Comparison of ENCODE assay signal across 8 cellular contexts in the genomic region with DNA sequence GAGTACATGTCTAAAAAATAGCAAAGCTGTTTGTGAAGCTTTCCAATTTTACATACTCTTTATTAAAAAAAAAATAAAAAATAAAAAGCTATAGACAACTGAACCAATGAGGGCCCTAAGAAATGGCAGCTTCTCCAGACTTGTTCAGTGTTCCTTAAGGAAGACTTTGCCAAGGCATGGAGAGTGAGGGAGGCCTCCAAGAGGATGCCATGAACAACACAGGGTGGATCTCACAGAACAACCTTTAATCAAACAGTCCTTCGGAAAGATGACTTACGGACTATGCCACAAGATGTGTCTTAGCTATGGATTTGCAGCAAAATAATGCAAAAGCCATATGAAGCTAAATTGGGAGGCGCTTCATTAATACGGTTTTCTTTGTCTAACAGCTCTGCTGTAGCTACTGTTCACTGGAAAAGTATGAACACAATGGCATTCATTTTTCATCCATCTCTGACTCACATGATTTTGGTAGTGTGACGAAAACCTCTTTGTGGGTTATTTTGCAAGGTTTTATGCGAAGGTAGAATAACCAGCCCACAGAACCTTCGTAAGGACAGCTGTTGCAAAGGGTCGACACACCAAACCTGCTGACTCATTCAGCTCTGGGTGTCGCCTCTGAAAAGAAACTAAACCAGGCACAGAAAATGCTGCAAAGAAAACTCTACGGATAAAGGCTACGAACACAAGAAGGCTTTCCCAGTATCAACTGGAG. TPM values are rescaled to one million over a fixed set of nuclear protein-coding genes. Genes with fewer than 3 reads are reported as not detected.
DNase-seq lines count a peak whose midpoint lies in the region; ATAC-seq, FAIRE-seq and TF ChIP-seq lines count a peak whose summit lies in the region.

No MANE protein-coding gene starts in this region.

- H3K9me3 ChIP-seq in A549: no peaks in the 10 kb centered on the region

- H3K4me3 ChIP-seq in A549: no peak overlapping the region

- CTCF ChIA-PET in A549 (lab: Yijun Ruan, JAX): interaction anchor here (1.4 kb wide), 1 partner anchor 28 kb away, joined by 3 read pairs; no protein-coding TSS in a partner anchor

- H3K27ac Mint-ChIP-seq in stimulated activated naive CD8-positive, alpha-beta T cell treated with anti-CD3 and anti-CD28 coated beads, Interleukin-15, amount 100 ng/mL, for 72 hours: no peak overlapping the region

- no peak for TF ChIP-seq EP300 in A549 (IDR thresholded peaks at IDR 0.05)

- no peak for TF ChIP-seq CTCF in A549 (IDR thresholded peaks at IDR 0.05)

- ATAC-seq in A549 (no peak), GM21423 (IDR thresholded peaks at IDR 0.05; ENCODE audit: unreplicated experiment) (peak; percentile 86), HG03469 (IDR thresholded peaks at IDR 0.05; ENCODE audit: unreplicated experiment) (no peak)
- peak; percentile 56 for ATAC-seq in stimulated activated naive CD8-positive, alpha-beta T cell treated with anti-CD3 and anti-CD28 coated beads, Interleukin-15, amount 100 ng/mL, for 72 hours

- no peak for TF ChIP-seq POLR2A in A549 (IDR thresholded peaks at IDR 0.05; ENCODE audit: low read length)

- 75% methylated on average over 11 of the region's 11 CpGs for WGBS in A549 (ENCODE audit: missing lambda C conversion rate)

- FAIRE-seq in A549 (lab: Jason Lieb, UNC): no peak

- no peaks in the 10 kb centered on the region for H3K4me1 Mint-ChIP-seq in stimulated activated naive CD8-positive, alpha-beta T cell treated with anti-CD3 and anti-CD28 coated beads, Interleukin-15, amount 100 ng/mL, for 72 hours

- peaks cover 8% of the 10 kb centered on the region; the same call in 1 of the 3 replicates for H3K4me1 ChIP-seq in A549

- H3K4me3 Mint-ChIP-seq in stimulated activated naive CD8-positive, alpha-beta T cell treated with anti-CD3 and anti-CD28 coated beads, Interleukin-15, amount 100 ng/mL, for 72 hours: no peak overlapping the region

- no peaks in the 10 kb centered on the region for H3K9me3 Mint-ChIP-seq in stimulated activated naive CD8-positive, alpha-beta T cell treated with anti-CD3 and anti-CD28 coated beads, Interleukin-15, amount 100 ng/mL, for 72 hours

- H3K27me3 Mint-ChIP-seq in stimulated activated naive CD8-positive, alpha-beta T cell treated with anti-CD3 and anti-CD28 coated beads, Interleukin-15, amount 100 ng/mL, for 72 hours: peaks cover 2% of the 10 kb centered on the region

- peak overlapping the region; percentile 60 for H3K4me2 ChIP-seq in A549

- DNase-seq in A549 (ENCODE audit: low read depth in 1 of 2, low spot score in 1 of 2) (peak in 1 of 2 experiments; percentile 25), MV-4-11 (lab: John Stamatoyannopoulos, UW) (peak; percentile 62), fibroblast of gingiva (ENCODE audit: low read depth) (peak; percentile 57), hepatic stellate cell (ENCODE audit: low spot score) (no peak), HuH-7 (ENCODE audit: low spot score) (no peak)
- DNase-seq in stimulated activated naive CD8-positive, alpha-beta T cell treated with anti-CD3 and anti-CD28 coated beads, Interleukin-15, amount 100 ng/mL, for 72 hours: no peak

- peak overlapping the region; percentile 53 to 67; a peak in 5 of 6 replicates for H3K27ac ChIP-seq in A549

- no peak for TF ChIP-seq RAD21 in A549 (conservative IDR thresholded peaks at IDR 0.05 in 1 of 2, IDR thresholded peaks at IDR 0.05 in 1 of 2)

- POLR2A ChIA-PET in A549 (lab: Yijun Ruan, JAX): no interaction called here

TF ChIP-seq in A549, 52 proteins besides CTCF, POLR2A, EP300 and RAD21:
- no peak for TF ChIP-seq HOXA7 (CRISPR knock-in tag; IDR thresholded peaks at IDR 0.05)
- no peak for TF ChIP-seq KDM1A (IDR thresholded peaks at IDR 0.05; ENCODE audit: low read depth)
- TF ChIP-seq CBX2 (IDR thresholded peaks at IDR 0.05; ENCODE audit: borderline replicate concordance, low read depth): no peak
- TF ChIP-seq, protein P1, sequence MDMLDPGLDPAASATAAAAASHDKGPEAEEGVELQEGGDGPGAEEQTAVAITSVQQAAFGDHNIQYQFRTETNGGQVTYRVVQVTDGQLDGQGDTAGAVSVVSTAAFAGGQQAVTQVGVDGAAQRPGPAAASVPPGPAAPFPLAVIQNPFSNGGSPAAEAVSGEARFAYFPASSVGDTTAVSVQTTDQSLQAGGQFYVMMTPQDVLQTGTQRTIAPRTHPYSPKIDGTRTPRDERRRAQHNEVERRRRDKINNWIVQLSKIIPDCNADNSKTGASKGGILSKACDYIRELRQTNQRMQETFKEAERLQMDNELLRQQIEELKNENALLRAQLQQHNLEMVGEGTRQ (IDR thresholded peaks at IDR 0.05): no peak
- TF ChIP-seq JUN (IDR thresholded peaks at IDR 0.05): no peak
- TF ChIP-seq ESRRA (IDR thresholded peaks at IDR 0.05; ENCODE audit: borderline replicate concordance, low read length): no peak
- no peak for TF ChIP-seq HEYL (CRISPR knock-in tag; IDR thresholded peaks at IDR 0.05)
- no peak for TF ChIP-seq RFX5 (IDR thresholded peaks at IDR 0.05)
- no peak for TF ChIP-seq FOSB (CRISPR knock-in tag; IDR thresholded peaks at IDR 0.05)
- no peak for TF ChIP-seq MAZ (IDR thresholded peaks at IDR 0.05; ENCODE audit: borderline replicate concordance, low read depth, low read length)
- TF ChIP-seq EHMT2 (IDR thresholded peaks at IDR 0.05; ENCODE audit: low read depth): no peak
- no peak for TF ChIP-seq SMC3 (IDR thresholded peaks at IDR 0.05)
- TF ChIP-seq, protein P2, sequence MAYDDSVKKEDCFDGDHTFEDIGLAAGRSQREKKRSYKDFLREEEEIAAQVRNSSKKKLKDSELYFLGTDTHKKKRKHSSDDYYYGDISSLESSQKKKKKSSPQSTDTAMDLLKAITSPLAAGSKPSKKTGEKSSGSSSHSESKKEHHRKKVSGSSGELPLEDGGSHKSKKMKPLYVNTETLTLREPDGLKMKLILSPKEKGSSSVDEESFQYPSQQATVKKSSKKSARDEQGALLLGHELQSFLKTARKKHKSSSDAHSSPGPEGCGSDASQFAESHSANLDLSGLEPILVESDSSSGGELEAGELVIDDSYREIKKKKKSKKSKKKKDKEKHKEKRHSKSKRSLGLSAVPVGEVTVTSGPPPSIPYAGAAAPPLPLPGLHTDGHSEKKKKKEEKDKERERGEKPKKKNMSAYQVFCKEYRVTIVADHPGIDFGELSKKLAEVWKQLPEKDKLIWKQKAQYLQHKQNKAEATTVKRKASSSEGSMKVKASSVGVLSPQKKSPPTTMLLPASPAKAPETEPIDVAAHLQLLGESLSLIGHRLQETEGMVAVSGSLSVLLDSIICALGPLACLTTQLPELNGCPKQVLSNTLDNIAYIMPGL (CRISPR knock-in tag; IDR thresholded peaks at IDR 0.05; ENCODE audit: borderline replicate concordance): no peak
- no peak for TF ChIP-seq RCOR1 (IDR thresholded peaks at IDR 0.05; ENCODE audit: low read depth, low read length)
- no peak for TF ChIP-seq NR3C1 (IDR thresholded peaks at IDR 0.05)
- no peak for TF ChIP-seq FOSL2 (IDR thresholded peaks at IDR 0.05)
- TF ChIP-seq FOSL2 (CRISPR knock-in tag; IDR thresholded peaks at IDR 0.05): no peak
- TF ChIP-seq CHD4 (IDR thresholded peaks at IDR 0.05; ENCODE audit: borderline replicate concordance): no peak
- TF ChIP-seq ZC3H11A (IDR thresholded peaks at IDR 0.05): no peak
- TF ChIP-seq POLR2AphosphoS2 (conservative IDR thresholded peaks at IDR 0.05; ENCODE audit: low read length): no peak

RNA-seq across cellular contexts. Expression of a gene that starts 27.7 kb away (rescaled TPM):
- polyA plus RNA-seq in A549 (2011; rRNA removed) (1.0 and 1.1 TPM in 2 replicates), A549 (2017; fragmentation: RNase III; extraction: RNeasy Plus Mini Kit Qiagen cat#74134 plus additional on column Dnase treatment) (1.3 to 1.6 TPM (median 1.3 TPM) in 3 replicates)
- 0.54 and 0.57 TPM in 2 replicates for polyA plus RNA-seq in A549 (2012; cell fraction: cytosol; rRNA removed)
- 0.61 and 0.83 TPM in 2 replicates for polyA plus RNA-seq in A549 (2012; cell fraction: nucleus; rRNA removed)
- polyA minus RNA-seq in A549 (2011; rRNA and poly(A)+ RNA removed): 1.0 and 1.5 TPM in 2 replicates

Comparison
In these comparisons a context has a peak if more than half of its experiments do, and no peak if none do; other contexts are left out.
1. ATAC-seq: peak in GM21423 (single experiment) and stimulated activated naive CD8-positive, alpha-beta T cell treated with anti-CD3 and anti-CD28 coated beads, Interleukin-15, amount 100 ng/mL, for 72 hours (single experiment); none in A549 (0 of 2) and HG03469 (single experiment).
2. DNase-seq: peak in MV-4-11 (single experiment) and fibroblast of gingiva (single experiment); none in stimulated activated naive CD8-positive, alpha-beta T cell treated with anti-CD3 and anti-CD28 coated beads, Interleukin-15, amount 100 ng/mL, for 72 hours (0 of 2), hepatic stellate cell (single experiment) and HuH-7 (single experiment).